Comparison of ENCODE assay signal across 8 cellular contexts in genomic region chr17:58172369-58173071, GRCh38. TPM values are rescaled to one million over a fixed set of nuclear protein-coding genes. Genes with fewer than 3 reads are reported as not detected.
DNase-seq lines count a peak whose midpoint lies in the region; TF ChIP-seq lines count a peak whose summit lies in the region.

No MANE protein-coding gene starts in this region.

- CTCF ChIA-PET in A673 (lab: Charles Lee) = interaction anchor here (0.6 to 0.7 kb wide), 3 partner anchors 48 to 313 kb away, joined by 3 to 13 read pairs (median 4); no protein-coding TSS in a partner anchor

- H3K27ac ChIP-seq in A673 (ENCODE audit: low read depth, low read length, poor library complexity, severe bottlenecking) = no peak overlapping the region

- no peak overlapping the region for H3K4me3 Mint-ChIP-seq in type B pancreatic cell

- no peaks in the 10 kb centered on the region for H3K9me3 ChIP-seq in A673 (ENCODE audit: low read depth, low read length, poor library complexity, severe bottlenecking)

- no peaks in the 10 kb centered on the region for H3K4me1 ChIP-seq in A673 (ENCODE audit: insufficient read depth, low read length, poor library complexity, severe bottlenecking)

- POLR2A ChIA-PET in A673 (lab: Charles Lee; ENCODE audit: low non-redundant PET) = no interaction called here

- H3K36me3 Mint-ChIP-seq in type B pancreatic cell = no peaks in the 10 kb centered on the region

- H3K27me3 Mint-ChIP-seq in type B pancreatic cell = peaks cover 73% of the 10 kb centered on the region

- no peaks in the 10 kb centered on the region for H3K36me3 ChIP-seq in A673 (ENCODE audit: insufficient read depth, low read length, poor library complexity, severe bottlenecking)

- H3K4me3 ChIP-seq in A673 (ENCODE audit: low read depth, low read length, poor library complexity, severe bottlenecking) (no peak overlapping the region), GM12865 (ENCODE audit: low read depth, low read length) (no peak overlapping the region)

- no peaks in the 10 kb centered on the region for H3K4me1 Mint-ChIP-seq in type B pancreatic cell (ENCODE audit: unreplicated experiment)

- H3K27ac Mint-ChIP-seq in type B pancreatic cell = no peak overlapping the region

- intact Hi-C loops in A673 (cut with micrococcal nuclease; ENCODE audit: unreplicated experiment) = loop anchor here (5.0 kb wide), 1 partner anchor 50 kb away; no protein-coding TSS in a partner anchor

- peaks cover 80% of the 10 kb centered on the region for H3K27me3 ChIP-seq in A673 (replicated peaks; ENCODE audit: insufficient read depth, low read depth, low read length, poor library complexity)

- BruUV-seq in A673 (replicated peaks; lab: Mats Ljungman, UMichigan) = no TSS peak

- DNase-seq in A673 (ENCODE audit: low spot score) (peak; percentile 52), GM12865 (ENCODE audit: low read depth) (peak; percentile 56), NCI-H345 (lab: John Stamatoyannopoulos, UW) (peak; percentile 43), germinal center (ENCODE audit: low spot score) (peak; percentile 30), type B pancreatic cell (ENCODE audit: extremely low spot score, unreplicated experiment) (no peak), UCSD-AML1 (lab: John Stamatoyannopoulos, UW; ENCODE audit: unreplicated experiment) (no peak), AG20443 (ENCODE audit: low spot score) (no peak)
- DNase-seq in activated CD8-positive, alpha-beta memory T cell treated with anti-CD3 and anti-CD28 coated beads, Interleukin-2, amount 50 U/mL, for 1 hour (ENCODE audit: extremely low read depth) = peak; percentile 13

- peak; percentile 52 for TF ChIP-seq CTCF in A673 (conservative IDR thresholded peaks at IDR 0.05; ENCODE audit: low read depth, low read length)
- TF ChIP-seq CTCF in GM12865 (IDR thresholded peaks at IDR 0.05; ENCODE audit: insufficient read depth, low read depth, low read length, missing control alignments) = peak; percentile 52
- peak; percentile 65 for TF ChIP-seq CTCF in type B pancreatic cell (conservative IDR thresholded peaks at IDR 0.05)

- H3K9me3 Mint-ChIP-seq in type B pancreatic cell = no peaks in the 10 kb centered on the region

RNA-seq across cellular contexts. Expression of gene OR4D2, which starts 5.7 kb away (rescaled TPM):
- not detected in 2 replicates for total RNA-seq in A673 (2021)
- not detected in 2 replicates for total RNA-seq in type B pancreatic cell (ENCODE audit: low replicate concordance)

RNA-seq across cellular contexts. Expression of gene EPX, which starts 20.0 kb away (rescaled TPM):
- not detected in 2 replicates for total RNA-seq in A673 (2021)
- not detected in 2 replicates for total RNA-seq in type B pancreatic cell (ENCODE audit: low replicate concordance)

RNA-seq across cellular contexts. Expression of gene OR4D1, which starts 24.3 kb away (rescaled TPM):
- not detected in 2 replicates for total RNA-seq in A673 (2021)
- not detected in 2 replicates for total RNA-seq in type B pancreatic cell (ENCODE audit: low replicate concordance)

RNA-seq across cellular contexts. Expression of gene MKS1, which starts 46.5 kb away (rescaled TPM):
- total RNA-seq in A673 (2021) (28.1 and 38.7 TPM in 2 replicates), type B pancreatic cell (ENCODE audit: low replicate concordance) (21.9 and 33.2 TPM in 2 replicates)

Comparison
In these comparisons a context has a peak if more than half of its experiments do, and no peak if none do; other contexts are left out.
1. DNase-seq: peak in A673 (single experiment), GM12865 (single experiment), NCI-H345 (single experiment), activated CD8-positive, alpha-beta memory T cell treated with anti-CD3 and anti-CD28 coated beads, Interleukin-2, amount 50 U/mL, for 1 hour (single experiment) and germinal center (single experiment); none in type B pancreatic cell (single experiment), UCSD-AML1 (single experiment) and AG20443 (single experiment).
2. Peak in every context shown above with its lines, with median percentiles within 50 percentile points of each other: CTCF ChIP-seq.